Comparison of ENCODE assay signal across 1 cellular context in the genomic region with DNA sequence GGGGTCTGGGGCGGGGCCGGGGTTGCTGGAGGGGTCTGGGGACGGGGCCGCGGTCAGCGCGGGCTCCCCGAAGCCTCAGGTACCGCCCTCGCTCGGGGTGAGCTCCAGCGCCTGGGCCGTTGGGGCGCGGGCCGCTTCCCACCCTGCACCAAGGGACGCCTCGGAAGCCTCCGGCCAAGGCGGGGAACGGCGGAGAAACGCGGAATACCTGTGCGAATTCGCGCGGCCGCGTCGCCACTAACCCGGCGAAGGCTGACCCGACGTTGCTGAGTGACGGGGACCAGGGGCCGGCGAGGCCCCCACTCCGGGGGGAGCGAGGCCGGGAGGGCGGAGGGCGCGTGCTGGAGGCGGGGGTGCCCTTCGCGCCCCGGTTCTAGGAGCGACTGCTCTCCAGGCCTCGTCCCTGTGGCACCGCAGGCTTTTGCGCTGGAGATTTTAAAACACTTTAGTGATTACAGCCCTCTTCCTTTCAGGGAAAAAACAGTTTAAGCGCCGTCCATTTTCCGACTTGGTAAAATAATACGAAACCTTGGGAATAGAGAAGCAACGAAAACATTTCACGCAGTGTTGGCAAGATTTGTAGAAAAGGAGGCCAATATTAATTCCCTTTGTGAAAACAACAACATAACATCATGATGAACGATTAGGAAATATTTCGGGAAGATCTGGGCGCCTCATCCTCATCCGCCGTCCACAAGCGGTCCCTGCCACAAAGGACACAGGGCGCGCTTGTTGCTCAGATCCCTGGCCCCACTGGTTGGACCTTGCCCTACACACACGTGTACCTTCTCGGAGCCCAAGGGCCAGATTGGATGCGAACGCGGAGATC.
TF ChIP-seq lines count a peak whose summit lies in the region.

No MANE protein-coding gene starts in this region.

TF ChIP-seq in HepG2, 621 proteins besides CTCF, POLR2A, EP300 and RAD21 (continues in another document):
- TF ChIP-seq, protein P1, sequence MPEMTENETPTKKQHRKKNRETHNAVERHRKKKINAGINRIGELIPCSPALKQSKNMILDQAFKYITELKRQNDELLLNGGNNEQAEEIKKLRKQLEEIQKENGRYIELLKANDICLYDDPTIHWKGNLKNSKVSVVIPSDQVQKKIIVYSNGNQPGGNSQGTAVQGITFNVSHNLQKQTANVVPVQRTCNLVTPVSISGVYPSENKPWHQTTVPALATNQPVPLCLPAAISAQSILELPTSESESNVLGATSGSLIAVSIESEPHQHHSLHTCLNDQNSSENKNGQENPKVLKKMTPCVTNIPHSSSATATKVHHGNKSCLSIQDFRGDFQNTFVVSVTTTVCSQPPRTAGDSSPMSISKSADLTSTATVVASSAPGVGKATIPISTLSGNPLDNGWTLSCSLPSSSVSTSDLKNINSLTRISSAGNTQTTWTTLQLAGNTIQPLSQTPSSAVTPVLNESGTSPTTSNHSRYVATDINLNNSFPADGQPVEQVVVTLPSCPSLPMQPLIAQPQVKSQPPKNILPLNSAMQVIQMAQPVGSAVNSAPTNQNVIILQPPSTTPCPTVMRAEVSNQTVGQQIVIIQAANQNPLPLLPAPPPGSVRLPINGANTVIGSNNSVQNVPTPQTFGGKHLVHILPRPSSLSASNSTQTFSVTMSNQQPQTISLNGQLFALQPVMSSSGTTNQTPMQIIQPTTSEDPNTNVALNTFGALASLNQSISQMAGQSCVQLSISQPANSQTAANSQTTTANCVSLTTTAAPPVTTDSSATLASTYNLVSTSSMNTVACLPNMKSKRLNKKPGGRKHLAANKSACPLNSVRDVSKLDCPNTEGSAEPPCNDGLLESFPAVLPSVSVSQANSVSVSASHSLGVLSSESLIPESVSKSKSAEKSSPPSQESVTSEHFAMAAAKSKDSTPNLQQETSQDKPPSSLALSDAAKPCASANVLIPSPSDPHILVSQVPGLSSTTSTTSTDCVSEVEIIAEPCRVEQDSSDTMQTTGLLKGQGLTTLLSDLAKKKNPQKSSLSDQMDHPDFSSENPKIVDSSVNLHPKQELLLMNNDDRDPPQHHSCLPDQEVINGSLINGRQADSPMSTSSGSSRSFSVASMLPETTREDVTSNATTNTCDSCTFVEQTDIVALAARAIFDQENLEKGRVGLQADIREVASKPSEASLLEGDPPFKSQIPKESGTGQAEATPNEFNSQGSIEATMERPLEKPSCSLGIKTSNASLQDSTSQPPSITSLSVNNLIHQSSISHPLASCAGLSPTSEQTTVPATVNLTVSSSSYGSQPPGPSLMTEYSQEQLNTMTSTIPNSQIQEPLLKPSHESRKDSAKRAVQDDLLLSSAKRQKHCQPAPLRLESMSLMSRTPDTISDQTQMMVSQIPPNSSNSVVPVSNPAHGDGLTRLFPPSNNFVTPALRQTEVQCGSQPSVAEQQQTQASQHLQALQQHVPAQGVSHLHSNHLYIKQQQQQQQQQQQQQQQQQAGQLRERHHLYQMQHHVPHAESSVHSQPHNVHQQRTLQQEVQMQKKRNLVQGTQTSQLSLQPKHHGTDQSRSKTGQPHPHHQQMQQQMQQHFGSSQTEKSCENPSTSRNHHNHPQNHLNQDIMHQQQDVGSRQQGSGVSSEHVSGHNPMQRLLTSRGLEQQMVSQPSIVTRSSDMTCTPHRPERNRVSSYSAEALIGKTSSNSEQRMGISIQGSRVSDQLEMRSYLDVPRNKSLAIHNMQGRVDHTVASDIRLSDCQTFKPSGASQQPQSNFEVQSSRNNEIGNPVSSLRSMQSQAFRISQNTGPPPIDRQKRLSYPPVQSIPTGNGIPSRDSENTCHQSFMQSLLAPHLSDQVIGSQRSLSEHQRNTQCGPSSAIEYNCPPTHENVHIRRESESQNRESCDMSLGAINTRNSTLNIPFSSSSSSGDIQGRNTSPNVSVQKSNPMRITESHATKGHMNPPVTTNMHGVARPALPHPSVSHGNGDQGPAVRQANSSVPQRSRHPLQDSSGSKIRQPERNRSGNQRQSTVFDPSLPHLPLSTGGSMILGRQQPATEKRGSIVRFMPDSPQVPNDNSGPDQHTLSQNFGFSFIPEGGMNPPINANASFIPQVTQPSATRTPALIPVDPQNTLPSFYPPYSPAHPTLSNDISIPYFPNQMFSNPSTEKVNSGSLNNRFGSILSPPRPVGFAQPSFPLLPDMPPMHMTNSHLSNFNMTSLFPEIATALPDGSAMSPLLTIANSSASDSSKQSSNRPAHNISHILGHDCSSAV (CRISPR knock-in tag; IDR thresholded peaks at IDR 0.05; ENCODE audit: borderline replicate concordance), result no peak
- TF ChIP-seq MTA1 (CRISPR knock-in tag; IDR thresholded peaks at IDR 0.05; ENCODE audit: borderline replicate concordance), result peak; percentile 80
- TF ChIP-seq GTF3A (CRISPR knock-in tag; conservative IDR thresholded peaks at IDR 0.05), result no peak
- peak; percentile 57 for TF ChIP-seq JARID2 (CRISPR knock-in tag; IDR thresholded peaks at IDR 0.05; ENCODE audit: insufficient replicate concordance)
- no peak for TF ChIP-seq CSRNP1 (CRISPR knock-in tag; IDR thresholded peaks at IDR 0.05)
- TF ChIP-seq MBD4 (IDR thresholded peaks at IDR 0.05; ENCODE audit: borderline replicate concordance, low read length), result no peak
- no peak for TF ChIP-seq KLF12 (CRISPR knock-in tag; IDR thresholded peaks at IDR 0.05; ENCODE audit: borderline replicate concordance)
- TF ChIP-seq DRAP1 (CRISPR knock-in tag; IDR thresholded peaks at IDR 0.05), result peak; percentile 87
- 0 out of 2 replicates have a peak, but pooled peaks have one; percentile 16 for TF ChIP-seq ZFP36L2 (CRISPR knock-in tag; IDR thresholded peaks at IDR 0.05)
- peak; percentile 96 for TF ChIP-seq GATAD2A (CRISPR knock-in tag; IDR thresholded peaks at IDR 0.05)
- no peak for TF ChIP-seq PAWR (CRISPR knock-in tag; IDR thresholded peaks at IDR 0.05; ENCODE audit: borderline replicate concordance)
- peak; percentile 72 for TF ChIP-seq ELF3 (CRISPR knock-in tag; IDR thresholded peaks at IDR 0.05)
- TF ChIP-seq ZNF280D (CRISPR knock-in tag; IDR thresholded peaks at IDR 0.05), result 0 out of 2 replicates have a peak, but pooled peaks have one; percentile 53
- no peak for TF ChIP-seq EHMT2 (IDR thresholded peaks at IDR 0.05; ENCODE audit: borderline replicate concordance, low read depth, low read length)
- TF ChIP-seq TEAD3 (CRISPR knock-in tag; optimal IDR thresholded peaks at IDR 0.05; ENCODE audit: borderline replicate concordance), result peak; percentile 84
- peak; percentile 87 for TF ChIP-seq POGK (CRISPR knock-in tag; conservative IDR thresholded peaks at IDR 0.05)
- TF ChIP-seq, protein P2, sequence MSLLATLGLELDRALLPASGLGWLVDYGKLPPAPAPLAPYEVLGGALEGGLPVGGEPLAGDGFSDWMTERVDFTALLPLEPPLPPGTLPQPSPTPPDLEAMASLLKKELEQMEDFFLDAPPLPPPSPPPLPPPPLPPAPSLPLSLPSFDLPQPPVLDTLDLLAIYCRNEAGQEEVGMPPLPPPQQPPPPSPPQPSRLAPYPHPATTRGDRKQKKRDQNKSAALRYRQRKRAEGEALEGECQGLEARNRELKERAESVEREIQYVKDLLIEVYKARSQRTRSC (CRISPR knock-in tag; IDR thresholded peaks at IDR 0.05; ENCODE audit: low read depth), result no peak
- no peak for TF ChIP-seq ZSCAN29 (CRISPR knock-in tag; conservative IDR thresholded peaks at IDR 0.05)
- TF ChIP-seq ZNF33A (CRISPR knock-in tag; IDR thresholded peaks at IDR 0.05; ENCODE audit: borderline replicate concordance), result no peak
- TF ChIP-seq MED1 (CRISPR knock-in tag; IDR thresholded peaks at IDR 0.05), result peak; percentile 92
- TF ChIP-seq, protein P3, sequence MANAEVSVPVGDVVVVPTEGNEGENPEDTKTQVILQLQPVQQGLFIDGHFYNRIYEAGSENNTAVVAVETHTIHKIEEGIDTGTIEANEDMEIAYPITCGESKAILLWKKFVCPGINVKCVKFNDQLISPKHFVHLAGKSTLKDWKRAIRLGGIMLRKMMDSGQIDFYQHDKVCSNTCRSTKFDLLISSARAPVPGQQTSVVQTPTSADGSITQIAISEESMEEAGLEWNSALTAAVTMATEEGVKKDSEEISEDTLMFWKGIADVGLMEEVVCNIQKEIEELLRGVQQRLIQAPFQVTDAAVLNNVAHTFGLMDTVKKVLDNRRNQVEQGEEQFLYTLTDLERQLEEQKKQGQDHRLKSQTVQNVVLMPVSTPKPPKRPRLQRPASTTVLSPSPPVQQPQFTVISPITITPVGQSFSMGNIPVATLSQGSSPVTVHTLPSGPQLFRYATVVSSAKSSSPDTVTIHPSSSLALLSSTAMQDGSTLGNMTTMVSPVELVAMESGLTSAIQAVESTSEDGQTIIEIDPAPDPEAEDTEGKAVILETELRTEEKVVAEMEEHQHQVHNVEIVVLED (CRISPR knock-in tag; IDR thresholded peaks at IDR 0.05; ENCODE audit: borderline replicate concordance), result peak; percentile 36; the same call in 1 of the 2 replicates
- TF ChIP-seq FOXK1 (CRISPR knock-in tag; IDR thresholded peaks at IDR 0.05; ENCODE audit: borderline replicate concordance, low read depth), result peak; percentile 97
- no peak for TF ChIP-seq PAX8 (CRISPR knock-in tag; IDR thresholded peaks at IDR 0.05; ENCODE audit: borderline replicate concordance)
- TF ChIP-seq MAX (IDR thresholded peaks at IDR 0.05), result peak; percentile 99
- TF ChIP-seq KDM2A (CRISPR knock-in tag; IDR thresholded peaks at IDR 0.05; ENCODE audit: borderline replicate concordance, low read depth), result peak; percentile 86
- TF ChIP-seq ZNF883 (CRISPR knock-in tag; IDR thresholded peaks at IDR 0.05; ENCODE audit: not compliant biosample characterization), result peak; percentile 62
- TF ChIP-seq ZNF720 (CRISPR knock-in tag; IDR thresholded peaks at IDR 0.05), result no peak
- TF ChIP-seq, protein P4, sequence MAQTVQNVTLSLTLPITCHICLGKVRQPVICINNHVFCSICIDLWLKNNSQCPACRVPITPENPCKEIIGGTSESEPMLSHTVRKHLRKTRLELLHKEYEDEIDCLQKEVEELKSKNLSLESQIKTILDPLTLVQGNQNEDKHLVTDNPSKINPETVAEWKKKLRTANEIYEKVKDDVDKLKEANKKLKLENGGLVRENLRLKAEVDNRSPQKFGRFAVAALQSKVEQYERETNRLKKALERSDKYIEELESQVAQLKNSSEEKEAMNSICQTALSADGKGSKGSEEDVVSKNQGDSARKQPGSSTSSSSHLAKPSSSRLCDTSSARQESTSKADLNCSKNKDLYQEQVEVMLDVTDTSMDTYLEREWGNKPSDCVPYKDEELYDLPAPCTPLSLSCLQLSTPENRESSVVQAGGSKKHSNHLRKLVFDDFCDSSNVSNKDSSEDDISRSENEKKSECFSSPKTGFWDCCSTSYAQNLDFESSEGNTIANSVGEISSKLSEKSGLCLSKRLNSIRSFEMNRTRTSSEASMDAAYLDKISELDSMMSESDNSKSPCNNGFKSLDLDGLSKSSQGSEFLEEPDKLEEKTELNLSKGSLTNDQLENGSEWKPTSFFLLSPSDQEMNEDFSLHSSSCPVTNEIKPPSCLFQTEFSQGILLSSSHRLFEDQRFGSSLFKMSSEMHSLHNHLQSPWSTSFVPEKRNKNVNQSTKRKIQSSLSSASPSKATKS (CRISPR knock-in tag; IDR thresholded peaks at IDR 0.05), result no peak
- TF ChIP-seq ZNF749 (CRISPR knock-in tag; IDR thresholded peaks at IDR 0.05; ENCODE audit: borderline replicate concordance), result 0 out of 2 replicates have a peak, but pooled peaks have one; percentile 54
- TF ChIP-seq ZMAT3 (CRISPR knock-in tag; conservative IDR thresholded peaks at IDR 0.05), result no peak
- TF ChIP-seq ZNF790 (CRISPR knock-in tag; IDR thresholded peaks at IDR 0.05; ENCODE audit: borderline replicate concordance), result no peak; the same call in 1 of the 2 replicates
- TF ChIP-seq NCOA5 (CRISPR knock-in tag; IDR thresholded peaks at IDR 0.05), result no peak
